19 cellular contexts compared by ENCODE assay signal in genomic region chr1:50645147-50645546, GRCh38.
DNase-seq lines count a peak whose midpoint lies in the region; ATAC-seq, FAIRE-seq and TF ChIP-seq lines count a peak whose summit lies in the region.
"Had no signal": no experiment of that assay in that cellular context is flagged by ENCODE, and none has a peak within 500 bp of the region (broad histone marks: within the 10 kb centered on the region; RNA-seq: fewer than 3 reads in every experiment).

No MANE protein-coding gene starts in this region.

- no peak overlapping the region for H2BK120ac ChIP-seq in IMR-90 (ENCODE audit: low read depth, low read length)

- H3K9me3 ChIP-seq in A549 (no peaks in the 10 kb centered on the region), IMR-90 (ENCODE audit: control insufficient read depth, insufficient read depth, low read length) (no peaks in the 10 kb centered on the region), left lung (no peaks in the 10 kb centered on the region), sigmoid colon (no peaks in the 10 kb centered on the region)

- no peak overlapping the region for H2BK15ac ChIP-seq in IMR-90 (ENCODE audit: low read depth, low read length)

- no peaks in the 10 kb centered on the region; a peak in 1 of 4 replicates for H3K79me1 ChIP-seq in IMR-90 (ENCODE audit: low read depth in 1 of 2, low read length in 2 of 2)

- no peaks in the 10 kb centered on the region for H4K20me1 ChIP-seq in IMR-90 (ENCODE audit: insufficient read depth, low read length)
- H4K20me1 ChIP-seq: BLaER1 had no signal

- no peak for TF ChIP-seq CTCF in A549 (IDR thresholded peaks at IDR 0.05)
- TF ChIP-seq CTCF in IMR-90 (conservative IDR thresholded peaks at IDR 0.05; ENCODE audit: low read depth, low read length): no peak
- TF ChIP-seq CTCF in left lung (IDR thresholded peaks at IDR 0.05): no peak
- no peak for TF ChIP-seq CTCF in sigmoid colon (IDR thresholded peaks at IDR 0.05)

- H4K8ac ChIP-seq in IMR-90 (ENCODE audit: low read depth in 2 of 2, low read length in 2 of 2): no peak overlapping the region

- H3K4me3 ChIP-seq in A549 (no peak overlapping the region), IMR-90 (ENCODE audit: insufficient read depth, low read depth, low read length) (no peak overlapping the region), left lung (no peak overlapping the region), rectal smooth muscle tissue (ENCODE audit: low read length) (no peak overlapping the region), sigmoid colon (no peak overlapping the region)
- H3K4me3 ChIP-seq: BLaER1, K562 had no signal

- BruUV-seq in IMR-90 (replicated peaks; lab: Mats Ljungman, UMichigan): no TSS peak

- H3K36me3 ChIP-seq in IMR-90 (ENCODE audit: control insufficient read depth, insufficient read depth, low read length) (no peaks in the 10 kb centered on the region), left lung (no peaks in the 10 kb centered on the region), rectal smooth muscle tissue (ENCODE audit: control insufficient read depth, insufficient read depth, low read length) (no peaks in the 10 kb centered on the region), sigmoid colon (no peaks in the 10 kb centered on the region)

- peak overlapping the region; percentile 63; the same call in 1 of the 2 replicates for H3K14ac ChIP-seq in IMR-90 (replicated peaks; ENCODE audit: low read depth, low read length)

- H4K91ac ChIP-seq in IMR-90 (ENCODE audit: insufficient read depth, low read depth, low read length): no peak overlapping the region

- peaks cover 4% of the 10 kb centered on the region; the same call in 1 of the 2 replicates for H3K9me1 ChIP-seq in IMR-90 (ENCODE audit: insufficient read depth, low read length)

- TF ChIP-seq RAD21 in A549 (conservative IDR thresholded peaks at IDR 0.05 in 1 of 2, IDR thresholded peaks at IDR 0.05 in 1 of 2) (no peak), IMR-90 (IDR thresholded peaks at IDR 0.05; ENCODE audit: low read length) (no peak)

- FAIRE-seq in A549 (lab: Jason Lieb, UNC): no peak
- FAIRE-seq: A204.1, K562 had no signal

- H3K56ac ChIP-seq in IMR-90 (ENCODE audit: extremely low read depth, insufficient read depth, low read length): no peak overlapping the region

- CTCF ChIA-PET in A549 (lab: Yijun Ruan, JAX) (no interaction called here), IMR-90 (lab: Yijun Ruan, JAX) (interaction anchor here (0.7 kb wide), 1 partner anchor 228 kb away, joined by 3 read pairs; no protein-coding TSS in a partner anchor)

- H3K9ac ChIP-seq in IMR-90 (ENCODE audit: low read depth, low read length): no peak overlapping the region
- no peak overlapping the region for H3K9ac ChIP-seq in rectal smooth muscle tissue (ENCODE audit: low read length)
- H3K9ac ChIP-seq: BLaER1 had no signal

- in situ Hi-C loops in IMR-90 (cut with MboI; ENCODE audit: low sequenced_read_pairs): no loop called here

- no peaks in the 10 kb centered on the region for H3K27me3 ChIP-seq in IMR-90 (ENCODE audit: control insufficient read depth, insufficient read depth, low read length)
- no peaks in the 10 kb centered on the region for H3K27me3 ChIP-seq in left lung
- no peaks in the 10 kb centered on the region for H3K27me3 ChIP-seq in rectal smooth muscle tissue (ENCODE audit: control insufficient read depth, insufficient read depth, low read length)
- H3K27me3 ChIP-seq in sigmoid colon: no peaks in the 10 kb centered on the region
- H3K27me3 ChIP-seq: BLaER1 had no signal

- no peak overlapping the region for H2AK5ac ChIP-seq in IMR-90 (ENCODE audit: low read depth, low read length)

- H3K23ac ChIP-seq in IMR-90 (ENCODE audit: low read depth, low read length): 0 out of 2 replicates have a peak overlapping the region, but pooled peaks have one; percentile 46

- no peak overlapping the region for H4K5ac ChIP-seq in IMR-90 (ENCODE audit: low read depth, low read length)

- peak overlapping the region; percentile 22; the same call in 1 of the 2 replicates for H3K18ac ChIP-seq in IMR-90 (ENCODE audit: low read depth, low read length)

- H2AK9ac ChIP-seq in IMR-90 (replicated peaks; ENCODE audit: low read depth, low read length, poor library complexity): no peak overlapping the region

- peak overlapping the region; percentile 29; the same call in 1 of the 2 replicates for H3K4ac ChIP-seq in IMR-90 (ENCODE audit: low read depth, low read length)

- ATAC-seq in A549 (no peak), IMR-90 (ENCODE audit: low read depth) (peak; percentile 35), left lung (peak; percentile 15)
- ATAC-seq: K562 had no signal

- intact Hi-C loops in IMR-90 (cut with micrococcal nuclease) (no loop called here), left lung (cut with DNase I) (no loop called here), sigmoid colon (cut with DNase I) (no loop called here)

- H2AFZ ChIP-seq in IMR-90 (replicated peaks; ENCODE audit: low read length, poor library complexity): no peak overlapping the region

- H3K4me1 ChIP-seq in A549: peaks cover 10% of the 10 kb centered on the region; the same call in 1 of the 3 replicates
- H3K4me1 ChIP-seq in IMR-90 (ENCODE audit: control insufficient read depth, insufficient read depth, low read length): peaks cover 8% of the 10 kb centered on the region
- peaks cover 0 to 7% of the 10 kb centered on the region in 2 donors for H3K4me1 ChIP-seq in left lung
- H3K4me1 ChIP-seq in rectal smooth muscle tissue (ENCODE audit: control insufficient read depth, insufficient read depth, low read length): peaks cover 5% of the 10 kb centered on the region
- peaks cover 0 to 22% (median 13%) of the 10 kb centered on the region in 4 donors for H3K4me1 ChIP-seq in sigmoid colon
- H3K4me1 ChIP-seq: BLaER1 had no signal

- POLR2A ChIA-PET in A549 (lab: Yijun Ruan, JAX) (no interaction called here), IMR-90 (lab: Charles Lee; ENCODE audit: unreplicated experiment) (no interaction called here)

- H2BK20ac ChIP-seq in IMR-90 (ENCODE audit: low read depth, low read length): no peak overlapping the region

- WGBS in A549 (ENCODE audit: missing lambda C conversion rate): 61% methylated on average over 1 of the region's 1 CpG
- WGBS in IMR-90 (ENCODE audit: extremely low coverage in 2 of 2, insufficient read length in 1 of 2), 2 experiments: no CpG with 5 or more reads among the region's 1 CpG
- WGBS in sigmoid colon, 2 donors: 88 to 89% methylated on average over 1 of the region's 1 CpG

- H3K27ac ChIP-seq in A549: no peak overlapping the region
- no peak overlapping the region for H3K27ac ChIP-seq in IMR-90 (ENCODE audit: insufficient read depth, low read length)
- peak overlapping the region; percentile 69 to 70 for H3K27ac ChIP-seq in left lung
- peak overlapping the region; percentile 12 for H3K27ac ChIP-seq in rectal smooth muscle tissue (ENCODE audit: low read depth, low read length)
- H3K27ac ChIP-seq in sigmoid colon: peak overlapping the region in 2 of 4 donors; percentile 63 to 70
- H3K27ac ChIP-seq: BLaER1, HL-60 had no signal

- TF ChIP-seq POLR2A in A549 (IDR thresholded peaks at IDR 0.05; ENCODE audit: low read length): no peak
- TF ChIP-seq POLR2A in IMR-90 (IDR thresholded peaks at IDR 0.05; ENCODE audit: low read depth, low read length): no peak
- no peak for TF ChIP-seq POLR2A in sigmoid colon (IDR thresholded peaks at IDR 0.05)

- DNase-seq in A549 (ENCODE audit: low read depth in 1 of 2, low spot score in 1 of 2) (no peak), IMR-90 (no peak), left lung (no peak), UCSD-AML1 (lab: John Stamatoyannopoulos, UW; ENCODE audit: unreplicated experiment) (no peak), sigmoid colon (no peak), NCI-H345 (lab: John Stamatoyannopoulos, UW) (no peak)
- DNase-seq: Calu3; CD4-positive, alpha-beta memory T cell; DMS53; NCI-H1105; NCI-H510A treated with DMSO at 0.1 percent for 48 hours; NCI-H82; OCI-M1; Right ventricle myocardium superior had no signal

- dilution Hi-C loops in IMR-90 (cut with HindIII; ENCODE audit: low sequenced_read_pairs, unreplicated experiment): no loop called here

- no peak for TF ChIP-seq EP300 in A549 (IDR thresholded peaks at IDR 0.05)
- TF ChIP-seq EP300 in sigmoid colon (IDR thresholded peaks at IDR 0.05): no peak

- H3K4me2 ChIP-seq in A549 (peak overlapping the region; percentile 0; the same call in 2 of the 3 replicates), IMR-90 (ENCODE audit: low read depth, low read length) (peak overlapping the region; percentile 76; the same call in 1 of the 2 replicates)
- H3K4me2 ChIP-seq: BLaER1 had no signal

- H2BK5ac ChIP-seq in IMR-90 (ENCODE audit: low read depth, low read length, poor library complexity, severe bottlenecking): peak overlapping the region; percentile 69

TF ChIP-seq in A549, 52 proteins besides CTCF, POLR2A, EP300 and RAD21 (continues in another document):
- TF ChIP-seq ESRRA (IDR thresholded peaks at IDR 0.05; ENCODE audit: borderline replicate concordance, low read length) (no peak), NPAS2 (CRISPR knock-in tag; IDR thresholded peaks at IDR 0.05; ENCODE audit: borderline replicate concordance) (no peak), HOXA7 (CRISPR knock-in tag; IDR thresholded peaks at IDR 0.05) (no peak), CBX8 (IDR thresholded peaks at IDR 0.05) (no peak), CHD2 (IDR thresholded peaks at IDR 0.05; ENCODE audit: low read length, partially characterized antibody) (no peak), HDAC2 (IDR thresholded peaks at IDR 0.05) (no peak), ATOH8 (CRISPR knock-in tag; IDR thresholded peaks at IDR 0.05; ENCODE audit: low read depth) (no peak)

TF ChIP-seq in IMR-90, 13 proteins besides CTCF, POLR2A, EP300 and RAD21 (continues in another document):
- TF ChIP-seq ELK1 (IDR thresholded peaks at IDR 0.05; ENCODE audit: borderline replicate concordance, low read depth, low read length): no peak
- TF ChIP-seq BHLHE40 (IDR thresholded peaks at IDR 0.05; ENCODE audit: low read depth, low read length): no peak
- TF ChIP-seq USF2 (IDR thresholded peaks at IDR 0.05; ENCODE audit: low read depth, low read length): no peak
- TF ChIP-seq RFX5 (IDR thresholded peaks at IDR 0.05; ENCODE audit: low read depth, low read length): no peak
- no peak for TF ChIP-seq RCOR1 (IDR thresholded peaks at IDR 0.05; ENCODE audit: insufficient replicate concordance, low read length)

Comparison
In these comparisons a context has a peak if more than half of its experiments do, and no peak if none do; other contexts are left out.
1. ATAC-seq: peak in IMR-90 (single experiment) and left lung (single experiment); none in A549 (0 of 2).
2. H3K27ac ChIP-seq: peak in left lung (2 of 2) and rectal smooth muscle tissue (single experiment); none in A549 (0 of 2) and IMR-90 (single experiment).